8 cellular contexts compared by ENCODE assay signal in the genomic region with DNA sequence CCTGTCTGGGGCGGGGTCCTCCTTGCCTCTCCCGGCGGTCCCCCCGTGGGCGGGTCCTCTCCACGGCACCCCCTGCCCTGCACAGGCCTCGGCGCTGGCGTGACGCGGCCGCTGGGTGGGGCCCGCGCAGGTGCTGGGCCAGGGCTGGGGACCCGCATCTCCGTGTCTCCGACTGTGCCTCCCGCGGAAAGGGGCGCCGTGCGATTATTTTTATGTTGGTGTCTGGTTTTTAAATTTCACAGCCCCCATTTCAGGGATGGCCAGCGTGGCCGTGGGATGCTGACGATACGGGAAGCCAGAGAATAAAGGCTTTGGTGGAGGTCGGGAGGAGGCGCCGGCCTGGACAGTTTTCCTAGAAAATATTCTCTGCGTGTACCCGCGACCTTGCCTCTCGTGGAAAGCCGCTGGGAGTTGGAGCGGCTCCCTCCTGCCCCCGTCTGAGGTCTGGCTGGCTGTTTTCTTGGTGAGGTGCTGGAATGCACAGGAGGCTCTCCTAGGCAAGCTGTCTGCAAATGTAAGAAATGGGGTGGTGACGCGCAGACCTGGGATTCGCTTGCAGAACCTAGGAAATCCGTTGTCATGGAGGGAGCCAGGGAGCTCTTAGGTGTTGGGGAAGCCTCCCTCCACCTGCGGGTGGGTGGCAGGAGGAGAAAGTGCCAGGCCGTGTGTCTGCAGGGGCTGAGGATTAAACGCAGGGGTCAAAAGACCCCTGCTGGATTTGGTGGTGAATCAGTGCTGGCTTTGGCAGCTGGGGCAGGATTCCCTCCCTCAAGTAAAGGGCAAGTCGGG. TPM values are rescaled to one million over a fixed set of nuclear protein-coding genes. Genes with fewer than 3 reads are reported as not detected.
A peak's percentile ranks its signal among the peaks of the same experiment; 100 is the strongest.
DNase-seq lines count a peak whose midpoint lies in the region; ATAC-seq and TF ChIP-seq lines count a peak whose summit lies in the region.

No MANE protein-coding gene starts in this region.

- no peak overlapping the region for H3K27ac Mint-ChIP-seq in activated CD8-positive, alpha-beta T cell treated with anti-CD3 and anti-CD28 coated beads for 36 hours
- H3K27ac Mint-ChIP-seq in progenitor cell of endocrine pancreas, result no peak overlapping the region

- H3K27me3 Mint-ChIP-seq in activated CD8-positive, alpha-beta T cell treated with anti-CD3 and anti-CD28 coated beads for 36 hours, result peaks cover 55% of the 10 kb centered on the region
- peaks cover 84% of the 10 kb centered on the region for H3K27me3 Mint-ChIP-seq in progenitor cell of endocrine pancreas

- TF ChIP-seq CTCF in activated CD8-positive, alpha-beta T cell treated with anti-CD3 and anti-CD28 coated beads for 36 hours (IDR thresholded peaks at IDR 0.05), result no peak
- peak; percentile 30 for TF ChIP-seq CTCF in progenitor cell of endocrine pancreas (IDR thresholded peaks at IDR 0.05; ENCODE audit: unreplicated experiment)

- H3K36me3 Mint-ChIP-seq in activated CD8-positive, alpha-beta T cell treated with anti-CD3 and anti-CD28 coated beads for 36 hours (ENCODE audit: low read depth), result no peaks in the 10 kb centered on the region
- H3K36me3 Mint-ChIP-seq in progenitor cell of endocrine pancreas (ENCODE audit: insufficient read depth), result no peaks in the 10 kb centered on the region

- CTCF ChIA-PET in activated CD8-positive, alpha-beta T cell treated with anti-CD3 and anti-CD28 coated beads for 36 hours (lab: Charles Lee), result interaction anchor here (1.0 to 1.9 kb wide), 3 partner anchors 14 to 106 kb away, joined by 3 to 8 read pairs (median 3); no protein-coding TSS in a partner anchor

- peak; percentile 45 for ATAC-seq in activated CD8-positive, alpha-beta T cell treated with anti-CD3 and anti-CD28 coated beads for 36 hours
- ATAC-seq in HG03135 (IDR thresholded peaks at IDR 0.05; ENCODE audit: unreplicated experiment), result no peak
- ATAC-seq in GM21717 (IDR thresholded peaks at IDR 0.05; ENCODE audit: unreplicated experiment), result no peak

- DNase-seq in Caki2 (ENCODE audit: low read depth) (peak; percentile 14), hippocampal formation (lab: John Stamatoyannopoulos, UW) (peak; percentile 13 to 35), progenitor cell of endocrine pancreas (ENCODE audit: low spot score, unreplicated experiment) (no peak), NCI-H82 (lab: John Stamatoyannopoulos, UW) (no peak), SHP77 (lab: John Stamatoyannopoulos, UW) (no peak)
- no peak for DNase-seq in activated CD8-positive, alpha-beta T cell treated with anti-CD3 and anti-CD28 coated beads for 36 hours

- no peaks in the 10 kb centered on the region for H3K9me3 Mint-ChIP-seq in activated CD8-positive, alpha-beta T cell treated with anti-CD3 and anti-CD28 coated beads for 36 hours
- no peaks in the 10 kb centered on the region for H3K9me3 Mint-ChIP-seq in progenitor cell of endocrine pancreas (ENCODE audit: low read depth)

- peak overlapping the region; percentile 32 for H3K4me3 Mint-ChIP-seq in activated CD8-positive, alpha-beta T cell treated with anti-CD3 and anti-CD28 coated beads for 36 hours
- H3K4me3 Mint-ChIP-seq in progenitor cell of endocrine pancreas (ENCODE audit: low read depth), result peak overlapping the region; percentile 68

- intact Hi-C loops in activated CD8-positive, alpha-beta T cell treated with anti-CD3 and anti-CD28 coated beads for 36 hours (cut with micrococcal nuclease), result no loop called here

- in situ Hi-C loops in Caki2 (cut with HindIII; ENCODE audit: low pct_unique_long_range_greater_than_20kb, low sequenced_read_pairs), result no loop called here

- peaks cover 4% of the 10 kb centered on the region for H3K4me1 Mint-ChIP-seq in activated CD8-positive, alpha-beta T cell treated with anti-CD3 and anti-CD28 coated beads for 36 hours (ENCODE audit: low read depth)
- peaks cover 5% of the 10 kb centered on the region for H3K4me1 Mint-ChIP-seq in progenitor cell of endocrine pancreas (ENCODE audit: low read depth)

- POLR2A ChIA-PET in activated CD8-positive, alpha-beta T cell treated with anti-CD3 and anti-CD28 coated beads for 36 hours (lab: Charles Lee), result interaction anchor here (1.0 kb wide), 1 partner anchor 48 kb away, joined by 3 read pairs; no protein-coding TSS in a partner anchor

RNA-seq across cellular contexts. Expression of gene JAKMIP3, which starts 28.7 kb away (rescaled TPM):
- total RNA-seq in Caki2 (2014; rRNA removed; shearing (Covaris generic); ENCODE audit: low replicate concordance), result 0.54 and 1.9 TPM in 2 replicates
- under 1 TPM; 0.18 to 0.31 TPM for total RNA-seq in activated CD8-positive, alpha-beta T cell treated with anti-CD3 and anti-CD28 coated beads for 36 hours
- 0.17 and 0.27 TPM in 2 replicates for total RNA-seq in progenitor cell of endocrine pancreas

RNA-seq across cellular contexts. Expression of gene BNIP3, which starts 55.4 kb away (rescaled TPM):
- total RNA-seq in Caki2 (2014; rRNA removed; shearing (Covaris generic); ENCODE audit: low replicate concordance), result 564 and 575 TPM in 2 replicates
- 100 to 1,000 TPM; 207 to 216 TPM for total RNA-seq in activated CD8-positive, alpha-beta T cell treated with anti-CD3 and anti-CD28 coated beads for 36 hours
- total RNA-seq in progenitor cell of endocrine pancreas, result 28.5 and 32.4 TPM in 2 replicates

Comparison
In these comparisons a context has a peak if more than half of its experiments do, and no peak if none do; other contexts are left out.
1. DNase-seq: peak in Caki2 (single experiment) and hippocampal formation (2 of 2); none in activated CD8-positive, alpha-beta T cell treated with anti-CD3 and anti-CD28 coated beads for 36 hours (single experiment), progenitor cell of endocrine pancreas (single experiment), NCI-H82 (single experiment) and SHP77 (0 of 2).